In genomic region chr2:25387479-25388449, GRCh38 we compare ENCODE assay signal across 2 cellular contexts.
TF ChIP-seq lines count a peak whose summit lies in the region.

No MANE protein-coding gene starts in this region.

TF ChIP-seq in HepG2, 621 proteins besides CTCF, POLR2A, EP300 and RAD21:
- TF ChIP-seq ZBTB33 (CRISPR knock-in tag; IDR thresholded peaks at IDR 0.05) = 0 out of 2 replicates have a peak, but pooled peaks have one; percentile 30
- TF ChIP-seq MED8 (CRISPR knock-in tag; IDR thresholded peaks at IDR 0.05; ENCODE audit: insufficient replicate concordance) = no peak
TF ChIP-seq in HepG2: peak in this region for 1.

TF ChIP-seq in SK-N-SH, 30 proteins besides CTCF, POLR2A, EP300 and RAD21:
- no peak for TF ChIP-seq FOXJ3 (CRISPR knock-in tag; IDR thresholded peaks at IDR 0.05)
- TF ChIP-seq MXI1 (IDR thresholded peaks at IDR 0.05; ENCODE audit: low read depth, low read length) = no peak
- TF ChIP-seq FOXM1 (IDR thresholded peaks at IDR 0.05; ENCODE audit: low read depth) = no peak
- no peak for TF ChIP-seq ZBTB33 (IDR thresholded peaks at IDR 0.05; ENCODE audit: borderline replicate concordance, low read depth)
- TF ChIP-seq GABPA (IDR thresholded peaks at IDR 0.05; ENCODE audit: low read depth) = no peak
- no peak for TF ChIP-seq NFIC (IDR thresholded peaks at IDR 0.05; ENCODE audit: borderline replicate concordance)
- TF ChIP-seq REST (IDR thresholded peaks at IDR 0.05; ENCODE audit: low read depth, low read length) = no peak
- TF ChIP-seq YY1 (IDR thresholded peaks at IDR 0.05; ENCODE audit: low read depth) = no peak
- no peak for TF ChIP-seq FOSL2 (IDR thresholded peaks at IDR 0.05; ENCODE audit: borderline replicate concordance, low read depth)
- TF ChIP-seq CHD2 (IDR thresholded peaks at IDR 0.05; ENCODE audit: low read length, partially characterized antibody) = no peak
- TF ChIP-seq TAF1 (IDR thresholded peaks at IDR 0.05; ENCODE audit: borderline replicate concordance, low read depth, low read length) = no peak
